In genomic region chr10:132107947-132108877, GRCh38 we compare ENCODE assay signal across 1 cellular context.
TF ChIP-seq lines count a peak whose summit lies in the region.

No MANE protein-coding gene starts in this region.

TF ChIP-seq in HepG2, 621 proteins besides CTCF, POLR2A, EP300 and RAD21 (continued from another document):
- no peak for TF ChIP-seq TERF1 (CRISPR knock-in tag; IDR thresholded peaks at IDR 0.05)
